1 cellular context compared by ENCODE assay signal in genomic region chr19:18998276-18998675, GRCh38.
TF ChIP-seq lines count a peak whose summit lies in the region.

No MANE protein-coding gene starts in this region.

TF ChIP-seq in GM23338, 12 proteins besides CTCF, POLR2A, EP300 and RAD21 (continued from another document):
- TF ChIP-seq ZNF462 (CRISPR knock-in tag; IDR thresholded peaks at IDR 0.05), result no peak
- no peak for TF ChIP-seq JUNB (IDR thresholded peaks at IDR 0.05; ENCODE audit: unreplicated experiment)
- no peak for TF ChIP-seq POLR2AphosphoS5 (IDR thresholded peaks at IDR 0.05; ENCODE audit: low read depth)
- TF ChIP-seq CREB1 (CRISPR knock-in tag; IDR thresholded peaks at IDR 0.05; ENCODE audit: low read depth), result no peak
- no peak for TF ChIP-seq ETS1 (IDR thresholded peaks at IDR 0.05)
- no peak for TF ChIP-seq EZH2 (IDR thresholded peaks at IDR 0.05; ENCODE audit: low read depth, unreplicated experiment)
